In genomic region chr2:79369127-79369526, GRCh38 we compare ENCODE assay signal across 1 cellular context.
TF ChIP-seq lines count a peak whose summit lies in the region.

No MANE protein-coding gene starts in this region.

TF ChIP-seq in HepG2, 621 proteins besides CTCF, POLR2A, EP300 and RAD21 (continued from another document):
- no peak for TF ChIP-seq KIAA2018 (CRISPR knock-in tag; IDR thresholded peaks at IDR 0.05; ENCODE audit: borderline replicate concordance)
- TF ChIP-seq ZNF543 (CRISPR knock-in tag; IDR thresholded peaks at IDR 0.05), result no peak
- TF ChIP-seq SIX4 (CRISPR knock-in tag; IDR thresholded peaks at IDR 0.05), result no peak
- TF ChIP-seq ZNF496 (CRISPR knock-in tag; IDR thresholded peaks at IDR 0.05; ENCODE audit: insufficient replicate concordance), result no peak
- no peak for TF ChIP-seq BCL3 (CRISPR knock-in tag; IDR thresholded peaks at IDR 0.05)
- TF ChIP-seq ZBTB40 (IDR thresholded peaks at IDR 0.05), result no peak
- no peak for TF ChIP-seq ZBTB40 (CRISPR knock-in tag; IDR thresholded peaks at IDR 0.05)
- no peak for TF ChIP-seq ZNF276 (CRISPR knock-in tag; IDR thresholded peaks at IDR 0.05; ENCODE audit: low read depth)
- no peak for TF ChIP-seq SMAD3 (CRISPR knock-in tag; IDR thresholded peaks at IDR 0.05)
- no peak for TF ChIP-seq CHD4 (IDR thresholded peaks at IDR 0.05; ENCODE audit: borderline replicate concordance, low read length)
- no peak for TF ChIP-seq MTA1 (CRISPR knock-in tag; IDR thresholded peaks at IDR 0.05; ENCODE audit: borderline replicate concordance)
- TF ChIP-seq TFDP1 (CRISPR knock-in tag; IDR thresholded peaks at IDR 0.05; ENCODE audit: borderline replicate concordance), result no peak
- no peak for TF ChIP-seq CSRNP2 (CRISPR knock-in tag; conservative IDR thresholded peaks at IDR 0.05; ENCODE audit: low read depth)
- TF ChIP-seq HDAC6 (IDR thresholded peaks at IDR 0.05; ENCODE audit: low read depth, low read length), result no peak
- no peak for TF ChIP-seq SIX1 (CRISPR knock-in tag; IDR thresholded peaks at IDR 0.05; ENCODE audit: borderline replicate concordance)
- TF ChIP-seq IRF2 (CRISPR knock-in tag; IDR thresholded peaks at IDR 0.05), result no peak
